Comparison of ENCODE assay signal across 1 cellular context in genomic region chr5:173902743-173903142, GRCh38.
TF ChIP-seq lines count a peak whose summit lies in the region.

No MANE protein-coding gene starts in this region.

TF ChIP-seq in HEK293, 187 proteins besides CTCF, POLR2A, EP300 and RAD21 (continued from another document):
- TF ChIP-seq PRDM6 (tag by site-specific recombination; IDR thresholded peaks at IDR 0.05): peak; percentile 39; the same call in 1 of the 2 replicates
